Comparison of ENCODE assay signal across 14 cellular contexts in the genomic region with DNA sequence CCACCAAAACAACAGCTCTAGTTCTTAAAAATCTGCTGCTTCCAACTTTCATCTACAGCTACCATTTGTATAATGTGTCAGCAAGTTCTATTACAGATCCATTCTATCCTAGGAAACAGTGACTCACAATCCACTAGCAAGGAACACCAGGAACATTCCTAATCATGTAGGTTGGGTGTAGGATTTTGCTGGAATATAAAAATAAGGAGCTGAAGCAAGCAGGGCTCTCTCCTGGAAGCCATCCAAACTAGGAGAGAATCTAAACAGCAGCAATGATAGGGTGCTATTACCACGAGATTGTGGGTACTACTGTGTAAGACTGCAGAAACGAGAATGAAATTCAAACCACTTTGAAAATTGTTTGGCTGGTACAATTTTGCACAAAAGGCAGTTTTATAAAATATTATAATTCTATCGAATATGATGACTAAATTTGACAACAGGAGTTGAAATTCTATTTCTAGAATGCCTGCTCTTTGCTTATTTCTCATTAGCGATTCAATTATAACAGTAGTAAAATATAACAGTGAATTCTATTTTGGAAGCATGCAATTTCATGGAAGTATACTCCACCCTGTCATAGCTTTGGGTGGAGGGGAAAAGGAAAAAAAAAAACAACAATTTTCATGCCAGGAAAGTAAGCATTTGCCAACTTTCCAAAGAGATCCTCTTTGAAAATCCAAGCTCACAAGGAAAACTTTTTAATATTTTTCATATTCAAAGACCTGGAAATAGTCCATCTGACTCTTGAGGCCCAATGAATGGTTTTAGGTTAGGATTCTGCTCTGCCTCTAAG.
DNase-seq lines count a peak whose midpoint lies in the region; ATAC-seq, FAIRE-seq and TF ChIP-seq lines count a peak whose summit lies in the region.
"Had no signal": no experiment of that assay in that cellular context is flagged by ENCODE, and none has a peak within 500 bp of the region (broad histone marks: within the 10 kb centered on the region; RNA-seq: fewer than 3 reads in every experiment).

No MANE protein-coding gene starts in this region.

- peaks cover 60% of the 10 kb centered on the region for H3K4me1 ChIP-seq in Panc1 (ENCODE audit: control insufficient read depth, insufficient read depth, low read length)
- peaks cover 14% of the 10 kb centered on the region for H3K4me1 ChIP-seq in HepG2 (ENCODE audit: insufficient read depth, low read length)
- H3K4me1 ChIP-seq: parathyroid adenoma had no signal

- H3K36me3 ChIP-seq in Panc1 (ENCODE audit: control insufficient read depth, insufficient read depth, low read length) (peaks cover 9% of the 10 kb centered on the region), HepG2 (replicated peaks in 1 of 2; ENCODE audit: control insufficient read depth in 1 of 2, insufficient read depth in 2 of 2, low read length in 2 of 2) (no peaks in the 10 kb centered on the region)

- no peak overlapping the region for H2AFZ ChIP-seq in HepG2 (ENCODE audit: low read length)
- H2AFZ ChIP-seq: parathyroid adenoma had no signal

- FAIRE-seq in HepG2 (lab: Jason Lieb, UNC): no peak

- intact Hi-C loops in Panc1 (cut with micrococcal nuclease; ENCODE audit: unreplicated experiment) (no loop called here), HepG2 (cut with micrococcal nuclease; ENCODE audit: unreplicated experiment) (no loop called here)

- POLR2A ChIA-PET in Panc1 (lab: Charles Lee): interaction anchor here (0.6 kb wide), 1 partner anchor 136 kb away, joined by 4 read pairs; no protein-coding TSS in a partner anchor
- POLR2A ChIA-PET in HepG2 (lab: Yijun Ruan, JAX): no interaction called here

- 79% methylated on average over 4 of the region's 4 CpGs for WGBS in HepG2 (ENCODE audit: low lambda C conversion rate)

- no peak overlapping the region for H3K4me3 ChIP-seq in Panc1 (ENCODE audit: low read depth in 2 of 2, low read length in 2 of 2)
- H3K4me3 ChIP-seq in HepG2 (replicated peaks in 1 of 3; ENCODE audit: insufficient read depth in 1 of 3, low read depth in 2 of 3, low read length in 3 of 3): no peak overlapping the region

- TF ChIP-seq EP300 in HepG2 (IDR thresholded peaks at IDR 0.05; ENCODE audit: low read depth in 2 of 2, low read length in 2 of 2) (no peak), HepG2 (CRISPR knock-in tag; IDR thresholded peaks at IDR 0.05; ENCODE audit: borderline replicate concordance) (no peak)

- H4K20me1 ChIP-seq in HepG2 (ENCODE audit: insufficient read depth, low read length): no peaks in the 10 kb centered on the region; the same call in 1 of the 2 replicates

- TF ChIP-seq RAD21 in HepG2 (CRISPR knock-in tag; IDR thresholded peaks at IDR 0.05): no peak

- H3K9me3 ChIP-seq in Panc1 (ENCODE audit: control insufficient read depth, insufficient read depth, low read depth, low read length) (no peaks in the 10 kb centered on the region; the same call in 1 of the 2 replicates), HepG2 (ENCODE audit: low read length) (no peaks in the 10 kb centered on the region)

- ATAC-seq in Panc1 (no peak), GM19035 (IDR thresholded peaks at IDR 0.05; ENCODE audit: unreplicated experiment) (no peak), HepG2 (no peak)
- ATAC-seq: activated CD8-positive, alpha-beta memory T cell treated with anti-CD3 and anti-CD28 coated beads, Interleukin-2, amount 10 ng/mL, durations not matched to agents 7 days and 5 days had no signal

- H3K27me3 ChIP-seq in Panc1 (ENCODE audit: control insufficient read depth, insufficient read depth, low read length) (no peaks in the 10 kb centered on the region), HepG2 (ENCODE audit: control insufficient read depth in 1 of 2, insufficient read depth in 2 of 2, low read length in 2 of 2) (no peaks in the 10 kb centered on the region)

- DNase-seq in Daoy (ENCODE audit: low read depth) (peak; percentile 25), Panc1 (ENCODE audit: low read depth, low spot score) (no peak), epithelial cell of prostate (ENCODE audit: low read depth, low spot score) (no peak), occipital lobe (lab: John Stamatoyannopoulos, UW) (peak; percentile 25), SIG-M5 (lab: John Stamatoyannopoulos, UW) (no peak), HepG2 (ENCODE audit: low spot score) (no peak), NCI-H1048 (lab: John Stamatoyannopoulos, UW) (no peak)
- DNase-seq: activated CD8-positive, alpha-beta memory T cell treated with anti-CD3 and anti-CD28 coated beads, Interleukin-2, amount 10 ng/mL, durations not matched to agents 7 days and 5 days; erythroblast; H9; NCI-H774; trophoblast cell had no signal

- peak overlapping the region; percentile 70 for H3K27ac ChIP-seq in Panc1 (ENCODE audit: low read length)
- H3K27ac ChIP-seq in epithelial cell of prostate: peak overlapping the region; percentile 75
- no peak overlapping the region for H3K27ac ChIP-seq in HepG2 (ENCODE audit: extremely low read length, insufficient read depth, low read length)
- H3K27ac ChIP-seq: parathyroid adenoma had no signal

- BruUV-seq in Panc1 (replicated peaks; lab: Mats Ljungman, UMichigan) (no TSS peak), HepG2 (replicated peaks; lab: Mats Ljungman, UMichigan) (no TSS peak)

- in situ Hi-C loops in Panc1 (cut with HindIII; ENCODE audit: low pct_unique_long_range_greater_than_20kb, low sequenced_read_pairs): no loop called here
- in situ Hi-C loops in HepG2 (cut with HindIII; ENCODE audit: extremely low pct_ligation_motif_present, low pct_unique_long_range_greater_than_20kb): no loop called here

- TF ChIP-seq CTCF in Panc1 (IDR thresholded peaks at IDR 0.05): no peak
- TF ChIP-seq CTCF in HepG2 (CRISPR knock-in tag; IDR thresholded peaks at IDR 0.05): no peak

- no peak overlapping the region for H3K9ac ChIP-seq in HepG2 (ENCODE audit: insufficient read depth, low read depth, low read length)
- H3K9ac ChIP-seq: parathyroid adenoma had no signal

- no peak for TF ChIP-seq POLR2A in HepG2 (IDR thresholded peaks at IDR 0.05; ENCODE audit: insufficient read depth in 1 of 2, low read depth in 2 of 2, low read length in 2 of 2)

- H3K79me2 ChIP-seq in HepG2 (ENCODE audit: insufficient read depth, low read length): no peaks in the 10 kb centered on the region
- H3K79me2 ChIP-seq: parathyroid adenoma had no signal

- CTCF ChIA-PET in Panc1 (lab: Charles Lee) (no interaction called here), HepG2 (lab: Yijun Ruan, JAX; ENCODE audit: low intra/inter-chr PET ratio, low total read pairs) (no interaction called here)

- H3K4me2 ChIP-seq in HepG2 (ENCODE audit: low read depth, low read length): no peak overlapping the region

TF ChIP-seq in HepG2, 621 proteins besides CTCF, POLR2A, EP300 and RAD21:
- no peak for TF ChIP-seq PHF21A (CRISPR knock-in tag; IDR thresholded peaks at IDR 0.05)
- TF ChIP-seq, protein P1, sequence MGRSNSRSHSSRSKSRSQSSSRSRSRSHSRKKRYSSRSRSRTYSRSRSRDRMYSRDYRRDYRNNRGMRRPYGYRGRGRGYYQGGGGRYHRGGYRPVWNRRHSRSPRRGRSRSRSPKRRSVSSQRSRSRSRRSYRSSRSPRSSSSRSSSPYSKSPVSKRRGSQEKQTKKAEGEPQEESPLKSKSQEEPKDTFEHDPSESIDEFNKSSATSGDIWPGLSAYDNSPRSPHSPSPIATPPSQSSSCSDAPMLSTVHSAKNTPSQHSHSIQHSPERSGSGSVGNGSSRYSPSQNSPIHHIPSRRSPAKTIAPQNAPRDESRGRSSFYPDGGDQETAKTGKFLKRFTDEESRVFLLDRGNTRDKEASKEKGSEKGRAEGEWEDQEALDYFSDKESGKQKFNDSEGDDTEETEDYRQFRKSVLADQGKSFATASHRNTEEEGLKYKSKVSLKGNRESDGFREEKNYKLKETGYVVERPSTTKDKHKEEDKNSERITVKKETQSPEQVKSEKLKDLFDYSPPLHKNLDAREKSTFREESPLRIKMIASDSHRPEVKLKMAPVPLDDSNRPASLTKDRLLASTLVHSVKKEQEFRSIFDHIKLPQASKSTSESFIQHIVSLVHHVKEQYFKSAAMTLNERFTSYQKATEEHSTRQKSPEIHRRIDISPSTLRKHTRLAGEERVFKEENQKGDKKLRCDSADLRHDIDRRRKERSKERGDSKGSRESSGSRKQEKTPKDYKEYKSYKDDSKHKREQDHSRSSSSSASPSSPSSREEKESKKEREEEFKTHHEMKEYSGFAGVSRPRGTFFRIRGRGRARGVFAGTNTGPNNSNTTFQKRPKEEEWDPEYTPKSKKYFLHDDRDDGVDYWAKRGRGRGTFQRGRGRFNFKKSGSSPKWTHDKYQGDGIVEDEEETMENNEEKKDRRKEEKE (IDR thresholded peaks at IDR 0.05): no peak
- no peak for TF ChIP-seq NR1H2 (CRISPR knock-in tag; IDR thresholded peaks at IDR 0.05; ENCODE audit: borderline replicate concordance, low read depth)
- no peak for TF ChIP-seq LCORL (IDR thresholded peaks at IDR 0.05)
- no peak for TF ChIP-seq LCORL (CRISPR knock-in tag; IDR thresholded peaks at IDR 0.05)
- TF ChIP-seq, protein P2, sequence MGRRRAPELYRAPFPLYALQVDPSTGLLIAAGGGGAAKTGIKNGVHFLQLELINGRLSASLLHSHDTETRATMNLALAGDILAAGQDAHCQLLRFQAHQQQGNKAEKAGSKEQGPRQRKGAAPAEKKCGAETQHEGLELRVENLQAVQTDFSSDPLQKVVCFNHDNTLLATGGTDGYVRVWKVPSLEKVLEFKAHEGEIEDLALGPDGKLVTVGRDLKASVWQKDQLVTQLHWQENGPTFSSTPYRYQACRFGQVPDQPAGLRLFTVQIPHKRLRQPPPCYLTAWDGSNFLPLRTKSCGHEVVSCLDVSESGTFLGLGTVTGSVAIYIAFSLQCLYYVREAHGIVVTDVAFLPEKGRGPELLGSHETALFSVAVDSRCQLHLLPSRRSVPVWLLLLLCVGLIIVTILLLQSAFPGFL (CRISPR knock-in tag; IDR thresholded peaks at IDR 0.05): no peak
- no peak for TF ChIP-seq NR2F2 (IDR thresholded peaks at IDR 0.05; ENCODE audit: borderline replicate concordance, low read depth)
- no peak for TF ChIP-seq ZNF12 (CRISPR knock-in tag; IDR thresholded peaks at IDR 0.05)
- TF ChIP-seq ZBTB20 (CRISPR knock-in tag; IDR thresholded peaks at IDR 0.05; ENCODE audit: borderline replicate concordance, low read depth): no peak

Comparison
In these comparisons a context has a peak if more than half of its experiments do, and no peak if none do; other contexts are left out.
1. DNase-seq: peak in Daoy (single experiment) and occipital lobe (single experiment); none in Panc1 (single experiment), epithelial cell of prostate (single experiment), SIG-M5 (single experiment), HepG2 (single experiment) and NCI-H1048 (single experiment).